ENCODE assay signal across 17 cellular contexts in genomic region chr11:102220728-102221467, GRCh38.
DNase-seq lines count a peak whose midpoint lies in the region; ATAC-seq and TF ChIP-seq lines count a peak whose summit lies in the region.
"Had no signal": no experiment of that assay in that cellular context is flagged by ENCODE, and none has a peak within 500 bp of the region (broad histone marks: within the 10 kb centered on the region; RNA-seq: fewer than 3 reads in every experiment).

No MANE protein-coding gene starts in this region.

- H3K9me3 ChIP-seq in breast epithelium: no peaks in the 10 kb centered on the region
- H3K9me3 ChIP-seq: tibial nerve had no signal

- DNase-seq in MCF 10A (ENCODE audit: unreplicated experiment) (no peak), breast epithelium (ENCODE audit: low spot score in 2 of 2) (no peak), amniotic stem cell (lab: John Stamatoyannopoulos, UW) (peak; percentile 36), fibroblast of the aortic adventitia (ENCODE audit: low read depth) (peak; percentile 24), stromal cell of bone marrow (ENCODE audit: low read depth) (peak; percentile 53), Right ventricle myocardium superior (no peak), SHP77 treated with DMSO at 0.1 percent for 48 hours (lab: John Stamatoyannopoulos, UW) (no peak)
- DNase-seq: activated CD4-positive, alpha-beta T cell treated with anti-CD3 and anti-CD28 coated beads, Interleukin-2, amount 10 ng/mL, durations not matched to agents 7 days and 5 days; activated naive CD8-positive, alpha-beta T cell treated with anti-CD3 and anti-CD28 coated beads, Interleukin-2, amount 10 ng/mL, durations not matched to agents 7 days and 5 days; erythroblast; NCI-H446; stimulated activated CD8-positive, alpha-beta memory T cell treated with anti-CD3 and anti-CD28 coated beads, Interleukin-4, amount 100 ng/mL, for 48 hours; T-helper 9 cell had no signal

- no peak overlapping the region for H3K27ac ChIP-seq in breast epithelium
- H3K27ac ChIP-seq: tibial nerve had no signal

- ATAC-seq in Right ventricle myocardium superior (ENCODE audit: poor library complexity) (no peak), GM19455 (IDR thresholded peaks at IDR 0.05; ENCODE audit: unreplicated experiment) (no peak)

- H3K4me1 Mint-ChIP-seq in MCF 10A (ENCODE audit: insufficient read depth, unreplicated experiment): peaks cover 46% of the 10 kb centered on the region
- H3K4me1 Mint-ChIP-seq: activated CD4-positive, alpha-beta T cell treated with anti-CD3 and anti-CD28 coated beads, Interleukin-2, amount 10 ng/mL, durations not matched to agents 7 days and 5 days; activated naive CD8-positive, alpha-beta T cell treated with anti-CD3 and anti-CD28 coated beads, Interleukin-2, amount 10 ng/mL, durations not matched to agents 7 days and 5 days had no signal

- no TSS peak for BruUV-seq in MCF 10A (replicated peaks; lab: Mats Ljungman, UMichigan)

- H3K4me3 Mint-ChIP-seq in MCF 10A (ENCODE audit: unreplicated experiment): no peak overlapping the region
- H3K4me3 Mint-ChIP-seq: activated CD4-positive, alpha-beta T cell treated with anti-CD3 and anti-CD28 coated beads, Interleukin-2, amount 10 ng/mL, durations not matched to agents 7 days and 5 days; activated naive CD8-positive, alpha-beta T cell treated with anti-CD3 and anti-CD28 coated beads, Interleukin-2, amount 10 ng/mL, durations not matched to agents 7 days and 5 days; IgD-negative memory B cell had no signal

- intact Hi-C loops in MCF 10A (cut with micrococcal nuclease): no loop called here
- intact Hi-C loops in breast epithelium (cut with DNase I; ENCODE audit: low total_unique reads): no loop called here
- intact Hi-C loops in Right ventricle myocardium superior (cut with DNase I): no loop called here

- TF ChIP-seq POLR2A in breast epithelium (IDR thresholded peaks at IDR 0.05): no peak

- no peaks in the 10 kb centered on the region for H3K4me1 ChIP-seq in breast epithelium

- POLR2A ChIA-PET in MCF 10A (lab: Yijun Ruan, JAX): interaction anchor here (0.6 to 1.2 kb wide), 4 partner anchors 47 to 114 kb away, joined by 3 to 5 read pairs (median 4); no protein-coding TSS in a partner anchor

- H3K9me3 Mint-ChIP-seq in MCF 10A (ENCODE audit: unreplicated experiment): peaks cover 22% of the 10 kb centered on the region
- H3K9me3 Mint-ChIP-seq: activated CD4-positive, alpha-beta T cell treated with anti-CD3 and anti-CD28 coated beads, Interleukin-2, amount 10 ng/mL, durations not matched to agents 7 days and 5 days; activated naive CD8-positive, alpha-beta T cell treated with anti-CD3 and anti-CD28 coated beads, Interleukin-2, amount 10 ng/mL, durations not matched to agents 7 days and 5 days had no signal

- H3K36me3 ChIP-seq in breast epithelium: no peaks in the 10 kb centered on the region

- CTCF ChIA-PET in MCF 10A (lab: Yijun Ruan, JAX): no interaction called here

- H3K36me3 Mint-ChIP-seq in MCF 10A (ENCODE audit: insufficient read depth, unreplicated experiment): peaks cover 67% of the 10 kb centered on the region
- H3K36me3 Mint-ChIP-seq: activated naive CD8-positive, alpha-beta T cell treated with anti-CD3 and anti-CD28 coated beads, Interleukin-2, amount 10 ng/mL, durations not matched to agents 7 days and 5 days had no signal

- H3K27ac Mint-ChIP-seq in MCF 10A (ENCODE audit: low read depth, unreplicated experiment): peak overlapping the region; percentile 64
- H3K27ac Mint-ChIP-seq: activated CD4-positive, alpha-beta T cell treated with anti-CD3 and anti-CD28 coated beads, Interleukin-2, amount 10 ng/mL, durations not matched to agents 7 days and 5 days; activated naive CD8-positive, alpha-beta T cell treated with anti-CD3 and anti-CD28 coated beads, Interleukin-2, amount 10 ng/mL, durations not matched to agents 7 days and 5 days; IgD-negative memory B cell had no signal

- no peaks in the 10 kb centered on the region for H3K27me3 ChIP-seq in breast epithelium
- H3K27me3 ChIP-seq: tibial nerve had no signal

- H3K4me3 ChIP-seq in breast epithelium: no peak overlapping the region
- no peak overlapping the region for H3K4me3 ChIP-seq in fibroblast of the aortic adventitia (ENCODE audit: low read depth, low read length)
- H3K4me3 ChIP-seq: lung, tibial nerve had no signal

- H3K27me3 Mint-ChIP-seq in MCF 10A (ENCODE audit: insufficient read depth, unreplicated experiment): no peaks in the 10 kb centered on the region

- TF ChIP-seq CTCF in MCF 10A (IDR thresholded peaks at IDR 0.05; ENCODE audit: unreplicated experiment) (no peak), breast epithelium (IDR thresholded peaks at IDR 0.05) (no peak), fibroblast of the aortic adventitia (IDR thresholded peaks at IDR 0.05; ENCODE audit: insufficient read depth, low read length) (no peak)

Comparison
In these comparisons a context has a peak if more than half of its experiments do, and no peak if none do; other contexts are left out.
1. DNase-seq: peak in amniotic stem cell (single experiment), fibroblast of the aortic adventitia (single experiment) and stromal cell of bone marrow (single experiment); none in MCF 10A (single experiment), breast epithelium (0 of 2), Right ventricle myocardium superior (single experiment) and SHP77 treated with DMSO at 0.1 percent for 48 hours (single experiment).